Comparison of ENCODE assay signal across 2 cellular contexts in genomic region chr16:1530349-1530882, GRCh38.
TF ChIP-seq lines count a peak whose summit lies in the region.

No MANE protein-coding gene starts in this region.

TF ChIP-seq in liver, 16 proteins besides CTCF, POLR2A, EP300 and RAD21:
- no peak for TF ChIP-seq ATF3 (IDR thresholded peaks at IDR 0.05)
- TF ChIP-seq NR2F2 (IDR thresholded peaks at IDR 0.05): no peak
- no peak for TF ChIP-seq MAX (IDR thresholded peaks at IDR 0.05)
- TF ChIP-seq YY1 (IDR thresholded peaks at IDR 0.05): no peak
- no peak for TF ChIP-seq GABPA (IDR thresholded peaks at IDR 0.05 in 1 of 2, conservative IDR thresholded peaks at IDR 0.05 in 1 of 2)
- TF ChIP-seq HNF4G (IDR thresholded peaks at IDR 0.05): no peak
- TF ChIP-seq ZBTB33 (IDR thresholded peaks at IDR 0.05): no peak
- TF ChIP-seq TAF1 (conservative IDR thresholded peaks at IDR 0.05): no peak

TF ChIP-seq in HepG2, 621 proteins besides CTCF, POLR2A, EP300 and RAD21:
- no peak for TF ChIP-seq ZNF749 (CRISPR knock-in tag; IDR thresholded peaks at IDR 0.05; ENCODE audit: borderline replicate concordance)
- no peak for TF ChIP-seq ZNF264 (CRISPR knock-in tag; IDR thresholded peaks at IDR 0.05)
- TF ChIP-seq IKZF1 (IDR thresholded peaks at IDR 0.05): no peak
- no peak for TF ChIP-seq NFYC (CRISPR knock-in tag; IDR thresholded peaks at IDR 0.05)
- no peak for TF ChIP-seq JDP2 (CRISPR knock-in tag; IDR thresholded peaks at IDR 0.05; ENCODE audit: borderline replicate concordance)
- TF ChIP-seq SKI (IDR thresholded peaks at IDR 0.05; ENCODE audit: partially characterized antibody): no peak
- TF ChIP-seq HNF1A (IDR thresholded peaks at IDR 0.05; ENCODE audit: low read depth): no peak
- TF ChIP-seq HNF1A (CRISPR knock-in tag; IDR thresholded peaks at IDR 0.05; ENCODE audit: borderline replicate concordance): no peak
- TF ChIP-seq ZFAT (CRISPR knock-in tag; conservative IDR thresholded peaks at IDR 0.05): no peak
- no peak for TF ChIP-seq ZSCAN22 (CRISPR knock-in tag; IDR thresholded peaks at IDR 0.05)
- no peak for TF ChIP-seq ZNF280B (CRISPR knock-in tag; IDR thresholded peaks at IDR 0.05; ENCODE audit: borderline replicate concordance)
- TF ChIP-seq KDM3A (CRISPR knock-in tag; IDR thresholded peaks at IDR 0.05; ENCODE audit: low read depth): no peak
- no peak for TF ChIP-seq ZNF780A (CRISPR knock-in tag; IDR thresholded peaks at IDR 0.05)
- no peak for TF ChIP-seq CAMTA2 (CRISPR knock-in tag; IDR thresholded peaks at IDR 0.05; ENCODE audit: borderline replicate concordance)
- TF ChIP-seq ZNF510 (CRISPR knock-in tag; IDR thresholded peaks at IDR 0.05; ENCODE audit: low read depth): no peak
- TF ChIP-seq ZNF281 (CRISPR knock-in tag; IDR thresholded peaks at IDR 0.05; ENCODE audit: borderline replicate concordance): no peak
- TF ChIP-seq SOX5 (CRISPR knock-in tag; IDR thresholded peaks at IDR 0.05; ENCODE audit: borderline replicate concordance): no peak
- no peak for TF ChIP-seq KLF16 (CRISPR knock-in tag; IDR thresholded peaks at IDR 0.05)
- TF ChIP-seq ZNF550 (CRISPR knock-in tag; IDR thresholded peaks at IDR 0.05; ENCODE audit: borderline replicate concordance): no peak
